Comparison of ENCODE assay signal across 28 cellular contexts in the genomic region with DNA sequence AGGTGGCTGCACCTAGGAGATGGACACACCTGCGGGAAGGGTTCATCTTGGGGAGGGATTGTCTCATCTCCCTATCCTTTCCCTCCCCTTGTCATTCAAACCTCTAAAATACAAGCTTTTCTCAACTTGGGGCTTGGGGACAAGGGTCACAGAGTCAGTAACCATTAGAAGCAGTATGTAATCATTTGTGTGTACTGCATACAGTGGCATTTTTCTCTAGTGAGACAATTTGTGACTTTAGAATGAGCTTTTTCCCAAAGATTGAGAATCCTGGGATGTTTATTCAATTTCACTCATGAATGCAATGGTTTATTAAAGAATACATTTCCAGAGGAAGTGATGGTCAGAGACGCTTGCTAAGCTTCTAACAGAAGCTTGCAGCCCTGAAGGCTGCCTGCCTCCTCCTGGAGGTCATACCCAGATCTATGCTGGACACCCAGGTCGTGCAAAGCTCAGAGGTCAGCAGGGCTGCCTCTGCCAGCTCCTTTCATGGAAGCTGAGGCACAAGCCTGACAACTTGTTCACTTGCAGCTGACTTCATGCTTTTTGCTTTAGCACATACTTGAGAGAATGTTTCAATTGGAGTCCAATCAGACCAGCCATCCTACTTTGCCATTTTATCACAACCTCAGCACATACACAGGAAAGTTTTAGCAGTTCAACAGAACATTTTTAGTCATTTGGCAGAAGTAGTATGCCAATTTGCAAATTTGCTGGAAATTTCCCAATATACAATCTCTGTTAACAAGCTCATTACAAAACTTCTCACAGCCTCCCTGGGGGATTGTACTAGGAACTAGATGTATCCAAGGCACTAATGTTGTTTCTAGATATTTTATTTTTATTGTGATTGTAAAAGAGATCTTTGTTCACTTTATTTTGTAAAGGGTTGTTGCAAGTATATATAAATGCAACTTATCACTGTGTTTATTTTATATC. TPM values are rescaled to one million over a fixed set of nuclear protein-coding genes. Genes with fewer than 3 reads are reported as not detected.
A peak's percentile ranks its signal among the peaks of the same experiment; 100 is the strongest.
DNase-seq lines count a peak whose midpoint lies in the region; ATAC-seq and TF ChIP-seq lines count a peak whose summit lies in the region.
"Had no signal": no experiment of that assay in that cellular context is flagged by ENCODE, and none has a peak within 500 bp of the region (broad histone marks: within the 10 kb centered on the region; RNA-seq: fewer than 3 reads in every experiment).

No MANE protein-coding gene starts in this region.

- no peak overlapping the region for H3K27ac ChIP-seq in brain microvascular endothelial cell
- H3K27ac ChIP-seq: breast epithelium, PC-9, right lobe of liver, vagina had no signal

- H3K27me3 ChIP-seq in brain microvascular endothelial cell (replicated peaks) = no peaks in the 10 kb centered on the region
- H3K27me3 ChIP-seq: BE2C, breast epithelium, right lobe of liver, vagina had no signal

- no peak for TF ChIP-seq CTCF in choroid plexus epithelial cell (conservative IDR thresholded peaks at IDR 0.05; ENCODE audit: low read depth, low read length)
- no peak for TF ChIP-seq CTCF in brain microvascular endothelial cell (IDR thresholded peaks at IDR 0.05; ENCODE audit: low read depth, low read length, missing control alignments)

- intact Hi-C loops in left ventricle myocardium superior (cut with micrococcal nuclease) = no loop called here

- ATAC-seq in left ventricle myocardium superior = peak; percentile 50
- ATAC-seq: activated CD8-positive, alpha-beta memory T cell treated with anti-CD3 and anti-CD28 coated beads, Interleukin-2, amount 10 ng/mL, durations not matched to agents 7 days and 5 days; stimulated activated naive B cell treated with anti-CD40 and anti-IgM and Interleukin-4, amounts not matched to agents 10 μg/mL and 1 μg/mL and 100 μg/mL, for 72 hours had no signal

- no peaks in the 10 kb centered on the region for H3K36me3 ChIP-seq in brain microvascular endothelial cell (replicated peaks)
- H3K36me3 ChIP-seq: BE2C, breast epithelium, esophagus squamous epithelium, right lobe of liver, vagina had no signal

- in situ Hi-C loops in brain microvascular endothelial cell (cut with HindIII; ENCODE audit: low pct_ligation_motif_present, low sequenced_read_pairs) = no loop called here

- H3K4me3 ChIP-seq in choroid plexus epithelial cell (ENCODE audit: low read depth, low read length) = no peak overlapping the region
- H3K4me3 ChIP-seq in skeletal muscle cell (ENCODE audit: low read depth, low read length) = no peak overlapping the region
- H3K4me3 ChIP-seq in brain microvascular endothelial cell (ENCODE audit: low read depth, low read length) = no peak overlapping the region
- H3K4me3 ChIP-seq: breast epithelium, esophagus squamous epithelium, PC-9, right lobe of liver, vagina had no signal

- DNase-seq in EH (ENCODE audit: low read depth) (peak; percentile 70), choroid plexus epithelial cell (ENCODE audit: low read depth) (peak; percentile 53), left ventricle myocardium superior (no peak), skeletal muscle cell (ENCODE audit: low read depth) (peak; percentile 25), brain microvascular endothelial cell (no peak), GM19238 (ENCODE audit: insufficient read length, low spot score) (no peak)
- no peak for DNase-seq in activated CD8-positive, alpha-beta memory T cell treated with anti-CD3 and anti-CD28 coated beads, Interleukin-2, amount 50 U/mL, for 4 hours
- no peak for DNase-seq in activated effector memory CD4-positive, alpha-beta T cell treated with anti-CD3 and anti-CD28 coated beads, Interleukin-2, amount 50 U/mL, for 16 hours
- DNase-seq: activated CD4-positive, CD25-positive, alpha-beta regulatory T cell; activated CD8-positive, alpha-beta memory T cell treated with anti-CD3 and anti-CD28 coated beads, Interleukin-2, amount 10 ng/mL, durations not matched to agents 7 days and 5 days; activated naive CD4-positive, alpha-beta T cell treated with anti-CD3 and anti-CD28 coated beads for 36 hours; BE2C; DMS153; esophagus squamous epithelium; H7; kidney glomerular epithelial cell; NCI-H1092; NCI-H187 treated with DMSO at 0.1 percent for 48 hours; NCI-H526 treated with DMSO at 0.1 percent for 48 hours; nephron progenitor cell; PC-9; right lobe of liver; stimulated activated naive B cell treated with anti-CD40 and anti-IgM and Interleukin-4, amounts not matched to agents 10 μg/mL and 1 μg/mL and 100 μg/mL, for 72 hours; T-helper 1 cell had no signal

RNA-seq across cellular contexts. Expression of a gene that starts 25.6 kb away (rescaled TPM):
- 16.6 TPM for total RNA-seq in left ventricle myocardium superior
- total RNA-seq: activated CD8-positive, alpha-beta memory T cell treated with anti-CD3 and anti-CD28 coated beads, Interleukin-2, amount 10 ng/mL, durations not matched to agents 7 days and 5 days; activated naive CD4-positive, alpha-beta T cell treated with anti-CD3 and anti-CD28 coated beads for 36 hours; G401; lung microvascular endothelial cell had no signal

Comparison
In these comparisons a context has a peak if more than half of its experiments do, and no peak if none do; other contexts are left out.
1. DNase-seq: peak in EH (single experiment), choroid plexus epithelial cell (single experiment) and skeletal muscle cell (single experiment); none in left ventricle myocardium superior (single experiment), brain microvascular endothelial cell (single experiment), activated CD8-positive, alpha-beta memory T cell treated with anti-CD3 and anti-CD28 coated beads, Interleukin-2, amount 50 U/mL, for 4 hours (single experiment), activated effector memory CD4-positive, alpha-beta T cell treated with anti-CD3 and anti-CD28 coated beads, Interleukin-2, amount 50 U/mL, for 16 hours (single experiment) and GM19238 (single experiment).